In the genomic region with DNA sequence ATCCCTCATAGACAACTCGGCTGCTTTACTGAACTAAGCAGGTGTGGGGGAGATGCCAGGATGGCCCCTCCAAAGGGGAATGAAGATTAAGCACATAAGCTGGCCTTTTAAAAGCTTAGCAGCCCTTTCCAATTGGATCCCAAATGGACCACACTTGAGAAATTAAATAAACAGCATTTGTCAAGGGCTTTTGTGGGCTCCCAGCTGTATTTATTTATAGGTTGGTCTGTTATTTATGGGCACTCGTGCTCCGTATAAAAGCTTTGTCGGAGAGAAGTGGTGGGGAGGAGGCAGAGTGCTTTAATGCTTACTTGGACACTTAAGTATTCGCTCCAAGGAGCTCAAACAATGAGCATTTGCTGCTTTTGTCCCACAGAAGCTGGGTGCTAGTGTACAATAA, we compare ENCODE assay signal across 1 cellular context.
A peak's percentile ranks its signal among the peaks of the same experiment; 100 is the strongest.
TF ChIP-seq lines count a peak whose summit lies in the region.

No MANE protein-coding gene starts in this region.

TF ChIP-seq in HEK293, 187 proteins besides CTCF, POLR2A, EP300 and RAD21 (continued from another document):
- TF ChIP-seq, protein P1, sequence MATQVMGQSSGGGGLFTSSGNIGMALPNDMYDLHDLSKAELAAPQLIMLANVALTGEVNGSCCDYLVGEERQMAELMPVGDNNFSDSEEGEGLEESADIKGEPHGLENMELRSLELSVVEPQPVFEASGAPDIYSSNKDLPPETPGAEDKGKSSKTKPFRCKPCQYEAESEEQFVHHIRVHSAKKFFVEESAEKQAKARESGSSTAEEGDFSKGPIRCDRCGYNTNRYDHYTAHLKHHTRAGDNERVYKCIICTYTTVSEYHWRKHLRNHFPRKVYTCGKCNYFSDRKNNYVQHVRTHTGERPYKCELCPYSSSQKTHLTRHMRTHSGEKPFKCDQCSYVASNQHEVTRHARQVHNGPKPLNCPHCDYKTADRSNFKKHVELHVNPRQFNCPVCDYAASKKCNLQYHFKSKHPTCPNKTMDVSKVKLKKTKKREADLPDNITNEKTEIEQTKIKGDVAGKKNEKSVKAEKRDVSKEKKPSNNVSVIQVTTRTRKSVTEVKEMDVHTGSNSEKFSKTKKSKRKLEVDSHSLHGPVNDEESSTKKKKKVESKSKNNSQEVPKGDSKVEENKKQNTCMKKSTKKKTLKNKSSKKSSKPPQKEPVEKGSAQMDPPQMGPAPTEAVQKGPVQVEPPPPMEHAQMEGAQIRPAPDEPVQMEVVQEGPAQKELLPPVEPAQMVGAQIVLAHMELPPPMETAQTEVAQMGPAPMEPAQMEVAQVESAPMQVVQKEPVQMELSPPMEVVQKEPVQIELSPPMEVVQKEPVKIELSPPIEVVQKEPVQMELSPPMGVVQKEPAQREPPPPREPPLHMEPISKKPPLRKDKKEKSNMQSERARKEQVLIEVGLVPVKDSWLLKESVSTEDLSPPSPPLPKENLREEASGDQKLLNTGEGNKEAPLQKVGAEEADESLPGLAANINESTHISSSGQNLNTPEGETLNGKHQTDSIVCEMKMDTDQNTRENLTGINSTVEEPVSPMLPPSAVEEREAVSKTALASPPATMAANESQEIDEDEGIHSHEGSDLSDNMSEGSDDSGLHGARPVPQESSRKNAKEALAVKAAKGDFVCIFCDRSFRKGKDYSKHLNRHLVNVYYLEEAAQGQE (tag by site-specific recombination; IDR thresholded peaks at IDR 0.05): no peak
- TF ChIP-seq SP7 (tag by site-specific recombination; IDR thresholded peaks at IDR 0.05) (no peak), ZNF521 (tag by site-specific recombination; IDR thresholded peaks at IDR 0.05) (no peak), ZBTB17 (tag by site-specific recombination; IDR thresholded peaks at IDR 0.05) (no peak), FEZF1 (tag by site-specific recombination; IDR thresholded peaks at IDR 0.05) (peak; percentile 51; the same call in 1 of the 2 replicates), ZNF132 (tag by site-specific recombination; IDR thresholded peaks at IDR 0.05; ENCODE audit: borderline replicate concordance) (no peak), GLIS1 (tag by site-specific recombination; IDR thresholded peaks at IDR 0.05) (peak; percentile 75), HOXD13 (CRISPR knock-in tag; IDR thresholded peaks at IDR 0.05; ENCODE audit: borderline replicate concordance) (no peak), ZNF558 (tag by site-specific recombination; IDR thresholded peaks at IDR 0.05) (no peak), ZNF341 (tag by site-specific recombination; IDR thresholded peaks at IDR 0.05; ENCODE audit: low read depth) (no peak), ZNF433 (tag by site-specific recombination; IDR thresholded peaks at IDR 0.05; ENCODE audit: low read depth) (no peak), BCL11A (tag by site-specific recombination; IDR thresholded peaks at IDR 0.05; ENCODE audit: low read depth) (no peak), ZNF311 (tag by site-specific recombination; IDR thresholded peaks at IDR 0.05; ENCODE audit: borderline replicate concordance) (no peak), ZNF302 (tag by site-specific recombination; IDR thresholded peaks at IDR 0.05; ENCODE audit: low read depth) (no peak), ZNF175 (tag by site-specific recombination; IDR thresholded peaks at IDR 0.05) (no peak), ZNF157 (tag by site-specific recombination; IDR thresholded peaks at IDR 0.05) (no peak), ZNF211 (tag by site-specific recombination; IDR thresholded peaks at IDR 0.05; ENCODE audit: low read depth) (no peak), KLF7 (tag by site-specific recombination; IDR thresholded peaks at IDR 0.05; ENCODE audit: borderline replicate concordance) (no peak)
- TF ChIP-seq, protein P2, sequence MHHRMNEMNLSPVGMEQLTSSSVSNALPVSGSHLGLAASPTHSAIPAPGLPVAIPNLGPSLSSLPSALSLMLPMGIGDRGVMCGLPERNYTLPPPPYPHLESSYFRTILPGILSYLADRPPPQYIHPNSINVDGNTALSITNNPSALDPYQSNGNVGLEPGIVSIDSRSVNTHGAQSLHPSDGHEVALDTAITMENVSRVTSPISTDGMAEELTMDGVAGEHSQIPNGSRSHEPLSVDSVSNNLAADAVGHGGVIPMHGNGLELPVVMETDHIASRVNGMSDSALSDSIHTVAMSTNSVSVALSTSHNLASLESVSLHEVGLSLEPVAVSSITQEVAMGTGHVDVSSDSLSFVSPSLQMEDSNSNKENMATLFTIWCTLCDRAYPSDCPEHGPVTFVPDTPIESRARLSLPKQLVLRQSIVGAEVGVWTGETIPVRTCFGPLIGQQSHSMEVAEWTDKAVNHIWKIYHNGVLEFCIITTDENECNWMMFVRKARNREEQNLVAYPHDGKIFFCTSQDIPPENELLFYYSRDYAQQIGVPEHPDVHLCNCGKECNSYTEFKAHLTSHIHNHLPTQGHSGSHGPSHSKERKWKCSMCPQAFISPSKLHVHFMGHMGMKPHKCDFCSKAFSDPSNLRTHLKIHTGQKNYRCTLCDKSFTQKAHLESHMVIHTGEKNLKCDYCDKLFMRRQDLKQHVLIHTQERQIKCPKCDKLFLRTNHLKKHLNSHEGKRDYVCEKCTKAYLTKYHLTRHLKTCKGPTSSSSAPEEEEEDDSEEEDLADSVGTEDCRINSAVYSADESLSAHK (tag by site-specific recombination; IDR thresholded peaks at IDR 0.05): no peak
- TF ChIP-seq, protein P3, sequence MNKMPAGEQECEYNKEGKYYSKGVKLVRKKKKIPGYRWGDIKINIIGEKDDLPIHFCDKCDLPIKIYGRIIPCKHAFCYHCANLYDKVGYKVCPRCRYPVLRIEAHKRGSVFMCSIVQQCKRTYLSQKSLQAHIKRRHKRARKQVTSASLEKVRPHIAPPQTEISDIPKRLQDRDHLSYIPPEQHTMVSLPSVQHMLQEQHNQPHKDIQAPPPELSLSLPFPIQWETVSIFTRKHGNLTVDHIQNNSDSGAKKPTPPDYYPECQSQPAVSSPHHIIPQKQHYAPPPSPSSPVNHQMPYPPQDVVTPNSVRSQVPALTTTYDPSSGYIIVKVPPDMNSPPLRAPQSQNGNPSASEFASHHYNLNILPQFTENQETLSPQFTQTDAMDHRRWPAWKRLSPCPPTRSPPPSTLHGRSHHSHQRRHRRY (tag by site-specific recombination; IDR thresholded peaks at IDR 0.05): no peak
- TF ChIP-seq, protein P4, sequence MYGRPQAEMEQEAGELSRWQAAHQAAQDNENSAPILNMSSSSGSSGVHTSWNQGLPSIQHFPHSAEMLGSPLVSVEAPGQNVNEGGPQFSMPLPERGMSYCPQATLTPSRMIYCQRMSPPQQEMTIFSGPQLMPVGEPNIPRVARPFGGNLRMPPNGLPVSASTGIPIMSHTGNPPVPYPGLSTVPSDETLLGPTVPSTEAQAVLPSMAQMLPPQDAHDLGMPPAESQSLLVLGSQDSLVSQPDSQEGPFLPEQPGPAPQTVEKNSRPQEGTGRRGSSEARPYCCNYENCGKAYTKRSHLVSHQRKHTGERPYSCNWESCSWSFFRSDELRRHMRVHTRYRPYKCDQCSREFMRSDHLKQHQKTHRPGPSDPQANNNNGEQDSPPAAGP (tag by site-specific recombination; IDR thresholded peaks at IDR 0.05): 0 out of 2 replicates have a peak, but pooled peaks have one; percentile 30
- TF ChIP-seq, protein P5, sequence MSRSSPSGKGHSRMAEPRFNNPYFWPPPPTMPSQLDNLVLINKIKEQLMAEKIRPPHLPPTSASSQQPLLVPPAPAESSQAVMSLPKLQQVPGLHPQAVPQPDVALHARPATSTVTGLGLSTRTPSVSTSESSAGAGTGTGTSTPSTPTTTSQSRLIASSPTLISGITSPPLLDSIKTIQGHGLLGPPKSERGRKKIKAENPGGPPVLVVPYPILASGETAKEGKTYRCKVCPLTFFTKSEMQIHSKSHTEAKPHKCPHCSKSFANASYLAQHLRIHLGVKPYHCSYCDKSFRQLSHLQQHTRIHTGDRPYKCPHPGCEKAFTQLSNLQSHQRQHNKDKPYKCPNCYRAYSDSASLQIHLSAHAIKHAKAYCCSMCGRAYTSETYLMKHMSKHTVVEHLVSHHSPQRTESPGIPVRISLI (tag by site-specific recombination; IDR thresholded peaks at IDR 0.05): no peak
- TF ChIP-seq, protein P6, sequence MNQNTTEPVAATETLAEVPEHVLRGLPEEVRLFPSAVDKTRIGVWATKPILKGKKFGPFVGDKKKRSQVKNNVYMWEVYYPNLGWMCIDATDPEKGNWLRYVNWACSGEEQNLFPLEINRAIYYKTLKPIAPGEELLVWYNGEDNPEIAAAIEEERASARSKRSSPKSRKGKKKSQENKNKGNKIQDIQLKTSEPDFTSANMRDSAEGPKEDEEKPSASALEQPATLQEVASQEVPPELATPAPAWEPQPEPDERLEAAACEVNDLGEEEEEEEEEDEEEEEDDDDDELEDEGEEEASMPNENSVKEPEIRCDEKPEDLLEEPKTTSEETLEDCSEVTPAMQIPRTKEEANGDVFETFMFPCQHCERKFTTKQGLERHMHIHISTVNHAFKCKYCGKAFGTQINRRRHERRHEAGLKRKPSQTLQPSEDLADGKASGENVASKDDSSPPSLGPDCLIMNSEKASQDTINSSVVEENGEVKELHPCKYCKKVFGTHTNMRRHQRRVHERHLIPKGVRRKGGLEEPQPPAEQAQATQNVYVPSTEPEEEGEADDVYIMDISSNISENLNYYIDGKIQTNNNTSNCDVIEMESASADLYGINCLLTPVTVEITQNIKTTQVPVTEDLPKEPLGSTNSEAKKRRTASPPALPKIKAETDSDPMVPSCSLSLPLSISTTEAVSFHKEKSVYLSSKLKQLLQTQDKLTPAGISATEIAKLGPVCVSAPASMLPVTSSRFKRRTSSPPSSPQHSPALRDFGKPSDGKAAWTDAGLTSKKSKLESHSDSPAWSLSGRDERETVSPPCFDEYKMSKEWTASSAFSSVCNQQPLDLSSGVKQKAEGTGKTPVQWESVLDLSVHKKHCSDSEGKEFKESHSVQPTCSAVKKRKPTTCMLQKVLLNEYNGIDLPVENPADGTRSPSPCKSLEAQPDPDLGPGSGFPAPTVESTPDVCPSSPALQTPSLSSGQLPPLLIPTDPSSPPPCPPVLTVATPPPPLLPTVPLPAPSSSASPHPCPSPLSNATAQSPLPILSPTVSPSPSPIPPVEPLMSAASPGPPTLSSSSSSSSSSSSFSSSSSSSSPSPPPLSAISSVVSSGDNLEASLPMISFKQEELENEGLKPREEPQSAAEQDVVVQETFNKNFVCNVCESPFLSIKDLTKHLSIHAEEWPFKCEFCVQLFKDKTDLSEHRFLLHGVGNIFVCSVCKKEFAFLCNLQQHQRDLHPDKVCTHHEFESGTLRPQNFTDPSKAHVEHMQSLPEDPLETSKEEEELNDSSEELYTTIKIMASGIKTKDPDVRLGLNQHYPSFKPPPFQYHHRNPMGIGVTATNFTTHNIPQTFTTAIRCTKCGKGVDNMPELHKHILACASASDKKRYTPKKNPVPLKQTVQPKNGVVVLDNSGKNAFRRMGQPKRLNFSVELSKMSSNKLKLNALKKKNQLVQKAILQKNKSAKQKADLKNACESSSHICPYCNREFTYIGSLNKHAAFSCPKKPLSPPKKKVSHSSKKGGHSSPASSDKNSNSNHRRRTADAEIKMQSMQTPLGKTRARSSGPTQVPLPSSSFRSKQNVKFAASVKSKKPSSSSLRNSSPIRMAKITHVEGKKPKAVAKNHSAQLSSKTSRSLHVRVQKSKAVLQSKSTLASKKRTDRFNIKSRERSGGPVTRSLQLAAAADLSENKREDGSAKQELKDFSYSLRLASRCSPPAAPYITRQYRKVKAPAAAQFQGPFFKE (tag by site-specific recombination; IDR thresholded peaks at IDR 0.05; ENCODE audit: borderline replicate concordance): no peak
- TF ChIP-seq, protein P7, sequence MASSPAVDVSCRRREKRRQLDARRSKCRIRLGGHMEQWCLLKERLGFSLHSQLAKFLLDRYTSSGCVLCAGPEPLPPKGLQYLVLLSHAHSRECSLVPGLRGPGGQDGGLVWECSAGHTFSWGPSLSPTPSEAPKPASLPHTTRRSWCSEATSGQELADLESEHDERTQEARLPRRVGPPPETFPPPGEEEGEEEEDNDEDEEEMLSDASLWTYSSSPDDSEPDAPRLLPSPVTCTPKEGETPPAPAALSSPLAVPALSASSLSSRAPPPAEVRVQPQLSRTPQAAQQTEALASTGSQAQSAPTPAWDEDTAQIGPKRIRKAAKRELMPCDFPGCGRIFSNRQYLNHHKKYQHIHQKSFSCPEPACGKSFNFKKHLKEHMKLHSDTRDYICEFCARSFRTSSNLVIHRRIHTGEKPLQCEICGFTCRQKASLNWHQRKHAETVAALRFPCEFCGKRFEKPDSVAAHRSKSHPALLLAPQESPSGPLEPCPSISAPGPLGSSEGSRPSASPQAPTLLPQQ (tag by site-specific recombination; IDR thresholded peaks at IDR 0.05): no peak
